Comparison of ENCODE assay signal across 9 cellular contexts in the genomic region with DNA sequence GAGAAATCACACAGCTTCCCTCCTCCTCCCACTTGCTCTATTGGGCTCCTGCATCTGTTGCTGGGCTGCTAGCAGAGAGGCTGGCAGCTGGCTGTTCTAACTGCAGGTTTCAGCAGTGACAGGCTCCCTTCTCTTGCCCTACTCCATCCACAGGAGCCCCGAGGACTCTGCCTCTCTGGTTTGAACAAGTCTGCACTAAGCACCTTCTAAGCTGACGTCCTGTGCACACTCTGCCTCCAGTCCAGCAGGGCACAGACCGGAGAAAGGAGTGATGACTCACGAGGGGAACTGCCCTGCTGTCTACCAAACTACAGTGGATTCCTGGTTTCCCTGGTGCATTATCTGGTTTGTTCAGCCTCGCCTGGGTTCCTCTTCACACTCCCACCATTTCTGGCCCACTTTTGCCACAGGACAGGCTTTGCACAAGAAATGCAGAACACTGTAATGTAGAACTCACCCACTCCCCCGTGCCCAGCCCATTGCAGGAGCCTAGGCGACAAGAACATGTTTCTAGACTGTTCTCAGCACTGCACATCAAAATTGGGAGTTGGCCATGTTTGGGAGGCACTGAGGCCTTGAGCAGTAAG. TPM values are rescaled to one million over a fixed set of nuclear protein-coding genes. Genes with fewer than 3 reads are reported as not detected.
DNase-seq lines count a peak whose midpoint lies in the region; ATAC-seq, FAIRE-seq and TF ChIP-seq lines count a peak whose summit lies in the region.
"Had no signal": no experiment of that assay in that cellular context is flagged by ENCODE, and none has a peak within 500 bp of the region (broad histone marks: within the 10 kb centered on the region; RNA-seq: fewer than 3 reads in every experiment).

No MANE protein-coding gene starts in this region.

- H3K36me3 Mint-ChIP-seq in central memory CD8-positive, alpha-beta T cell (ENCODE audit: insufficient read depth), result peaks cover 17% of the 10 kb centered on the region
- peaks cover 0 to under 1% (median 0%) of the 10 kb centered on the region in 3 donors for H3K36me3 Mint-ChIP-seq in naive thymus-derived CD8-positive, alpha-beta T cell

- no peak for TF ChIP-seq CTCF in kidney (IDR thresholded peaks at IDR 0.05; ENCODE audit: borderline replicate concordance, extremely low read depth, insufficient read depth)

- peak overlapping the region; percentile 44 for H3K4me3 Mint-ChIP-seq in central memory CD8-positive, alpha-beta T cell
- H3K4me3 Mint-ChIP-seq in naive thymus-derived CD8-positive, alpha-beta T cell, result peak overlapping the region; percentile 2 to 72 (median 39)

- no peak overlapping the region for H3K27ac ChIP-seq in kidney (ENCODE audit: low read depth in 2 of 2, low read length in 2 of 2)

- H3K4me3 ChIP-seq in kidney (ENCODE audit: low read length in 2 of 2), result no peak overlapping the region

- no peak for ATAC-seq in central memory CD8-positive, alpha-beta T cell (replicated peaks; ENCODE audit: extremely low read depth, poor library complexity, severe bottlenecking)
- peak in 1 of 2 donors; percentile 22 for ATAC-seq in naive thymus-derived CD8-positive, alpha-beta T cell
- ATAC-seq in HG03108 (IDR thresholded peaks at IDR 0.05; ENCODE audit: unreplicated experiment), result no peak
- ATAC-seq in GM19455 (IDR thresholded peaks at IDR 0.05; ENCODE audit: unreplicated experiment), result no peak

- FAIRE-seq in kidney (lab: Jason Lieb, UNC), result no peak

- H3K36me3 ChIP-seq in kidney (ENCODE audit: control insufficient read depth in 1 of 2, insufficient read depth in 2 of 2, low read length in 2 of 2), result no peaks in the 10 kb centered on the region

- no peak overlapping the region for H3K9ac ChIP-seq in kidney (ENCODE audit: low read length in 2 of 2)

- DNase-seq in GDM1 (lab: John Stamatoyannopoulos, UW), result peak; percentile 95
- DNase-seq in NOMO-1 treated with DMSO at 0.1 percent for 48 hours (lab: John Stamatoyannopoulos, UW; ENCODE audit: unreplicated experiment), result peak; percentile 77
- no peak for DNase-seq in central memory CD8-positive, alpha-beta T cell (ENCODE audit: low spot score in 2 of 2)
- DNase-seq in naive thymus-derived CD8-positive, alpha-beta T cell, result peak in 1 of 10 donors; percentile 39
- no peak for DNase-seq in kidney
- DNase-seq in NCI-H1930 (lab: John Stamatoyannopoulos, UW), result no peak

- H3K4me1 ChIP-seq in kidney (ENCODE audit: control insufficient read depth in 1 of 2, insufficient read depth in 1 of 2, low read depth in 1 of 2, low read length in 2 of 2), result peaks cover 0 to 9% of the 10 kb centered on the region in 2 donors

- peaks cover 7% of the 10 kb centered on the region for H3K9me3 Mint-ChIP-seq in central memory CD8-positive, alpha-beta T cell
- H3K9me3 Mint-ChIP-seq in naive thymus-derived CD8-positive, alpha-beta T cell, result peaks cover 0 to 10% (median 4%) of the 10 kb centered on the region in 9 donors

- intact Hi-C loops in kidney (cut with DNase I), result no loop called here

- peaks cover 100% of the 10 kb centered on the region for H3K4me1 Mint-ChIP-seq in central memory CD8-positive, alpha-beta T cell
- peaks cover 72 to 100% (median 99%) of the 10 kb centered on the region in 4 donors for H3K4me1 Mint-ChIP-seq in naive thymus-derived CD8-positive, alpha-beta T cell

- peak overlapping the region; percentile 93 for H3K27ac Mint-ChIP-seq in central memory CD8-positive, alpha-beta T cell (ENCODE audit: low read depth)
- H3K27ac Mint-ChIP-seq in naive thymus-derived CD8-positive, alpha-beta T cell, result peak overlapping the region; percentile 27 to 95 (median 86)

- no peaks in the 10 kb centered on the region for H3K27me3 Mint-ChIP-seq in central memory CD8-positive, alpha-beta T cell
- H3K27me3 Mint-ChIP-seq in naive thymus-derived CD8-positive, alpha-beta T cell, result no peaks in the 10 kb centered on the region

- POLR2A ChIA-PET in naive thymus-derived CD8-positive, alpha-beta T cell (lab: Charles Lee), result interaction anchor here (0.7 to 32.2 kb wide), 5 partner anchors 17 to 62 kb away, joined by 3 to 721 read pairs (median 6); a partner anchor contains a TSS

- H3K9me3 ChIP-seq in kidney (ENCODE audit: control insufficient read depth in 1 of 2, low read length in 2 of 2), result no peaks in the 10 kb centered on the region

RNA-seq across cellular contexts. Expression of a gene that starts 26.0 kb away (rescaled TPM):
- total RNA-seq in naive thymus-derived CD8-positive, alpha-beta T cell, result 100 to 1,000 TPM; 205 to 217 TPM
- 100 to 1,000 TPM in 2 of 3 donors, 10 to 100 TPM in 1; 99.2 to 185 (median 147) TPM for polyA plus RNA-seq in naive thymus-derived CD8-positive, alpha-beta T cell
- total RNA-seq in kidney, result 37.2 TPM
- polyA plus RNA-seq in kidney (ENCODE audit: insufficient read depth, low read depth, low replicate concordance), result 1.8 TPM
- total RNA-seq: dermis microvascular lymphatic vessel endothelial cell had no signal

Comparison
In these comparisons a context has a peak if more than half of its experiments do, and no peak if none do; other contexts are left out.
1. DNase-seq: peak in GDM1 (single experiment) and NOMO-1 treated with DMSO at 0.1 percent for 48 hours (single experiment); none in central memory CD8-positive, alpha-beta T cell (0 of 2), kidney (single experiment) and NCI-H1930 (0 of 2).